27 cellular contexts compared by ENCODE assay signal in the genomic region with DNA sequence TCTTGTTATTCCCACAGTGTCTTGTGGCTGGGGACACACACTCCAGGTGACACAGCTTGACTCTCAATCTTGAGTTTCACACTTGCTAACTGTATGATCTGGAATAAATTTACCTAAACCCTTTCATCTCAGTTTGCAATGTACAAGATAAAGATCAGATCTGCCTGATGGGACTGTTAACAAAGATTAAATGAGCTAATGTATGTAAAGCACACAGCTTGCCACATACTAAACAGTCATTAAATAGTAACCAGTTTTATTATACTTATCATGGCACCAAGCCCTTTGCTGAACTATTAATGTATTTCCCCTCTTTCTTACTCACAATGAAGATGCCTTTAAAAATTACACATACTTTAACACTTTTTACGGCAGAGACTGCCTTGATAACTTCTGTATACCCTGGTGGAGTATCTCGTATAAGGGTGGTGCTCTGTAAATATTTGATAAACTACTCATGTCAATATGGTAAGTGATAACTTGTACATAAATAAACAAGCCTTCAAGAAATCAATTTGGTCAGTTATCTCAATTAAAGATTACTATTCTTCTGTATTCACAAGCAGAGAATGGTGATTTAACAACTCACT.
"Had no signal": no experiment of that assay in that cellular context is flagged by ENCODE, and none has a peak within 500 bp of the region (broad histone marks: within the 10 kb centered on the region; RNA-seq: fewer than 3 reads in every experiment).

No MANE protein-coding gene starts in this region.

- H3K4me3 Mint-ChIP-seq: activated CD4-positive, alpha-beta memory T cell treated with anti-CD3 and anti-CD28 coated beads, Interleukin-2, amount 10 ng/mL, durations not matched to agents 7 days and 5 days; activated CD4-positive, alpha-beta T cell treated with anti-CD3 and anti-CD28 coated beads, Interleukin-2, amount 10 ng/mL, durations not matched to agents 7 days and 5 days; activated naive CD4-positive, alpha-beta T cell treated with anti-CD3 and anti-CD28 coated beads, Interleukin-2, amount 50 U/mL, for 24 hours; activated T-cell treated with anti-CD3 and anti-CD28 coated beads, Interleukin-2, amount 50 U/mL, for 24 hours; central memory CD8-positive, alpha-beta T cell; dendritic cell treated with granulocyte-macrophage colony-stimulating factor and Interleukin-4, amounts not matched to agents 40 ng/mL and 50 ng/mL, for 4 days; endodermal cell; naive thymus-derived CD8-positive, alpha-beta T cell; neural progenitor cell; T-helper 1 cell treated with Interleukin-12 subunit alpha and Interleukin-12 subunit beta and Interleukin-4 antibody, amounts not matched to agents 30 μg/mL and 1 μg/mL, for 36 hours had no signal

- H3K27me3 ChIP-seq: breast epithelium, esophagus squamous epithelium, neural progenitor cell, right atrium auricular region, suprapubic skin, tibial artery, upper lobe of right lung had no signal

- H3K27ac ChIP-seq: breast epithelium, esophagus squamous epithelium, neural progenitor cell, parathyroid adenoma, right atrium auricular region, suprapubic skin, tibial artery, upper lobe of right lung had no signal

- H3K36me3 ChIP-seq: breast epithelium, neural progenitor cell, right atrium auricular region, upper lobe of right lung had no signal

- H3K4me3 ChIP-seq: breast epithelium, esophagus squamous epithelium, neural progenitor cell, right atrium auricular region, suprapubic skin, tibial artery, upper lobe of right lung had no signal

- H3K27ac Mint-ChIP-seq: activated CD4-positive, alpha-beta memory T cell treated with anti-CD3 and anti-CD28 coated beads, Interleukin-2, amount 10 ng/mL, durations not matched to agents 7 days and 5 days; activated CD4-positive, alpha-beta T cell treated with anti-CD3 and anti-CD28 coated beads, Interleukin-2, amount 10 ng/mL, durations not matched to agents 7 days and 5 days; activated naive CD4-positive, alpha-beta T cell treated with anti-CD3 and anti-CD28 coated beads, Interleukin-2, amount 50 U/mL, for 24 hours; activated T-cell treated with anti-CD3 and anti-CD28 coated beads, Interleukin-2, amount 50 U/mL, for 24 hours; activated T-helper 2 cell treated with anti-CD3 and anti-CD28 coated beads, Interferon-gamma antibody, Interleukin-2, Interleukin-4, amounts not matched to agents 10 μg/mL and 5 μg/mL and 100 μg/mL, durations not matched to agents 14 hours and 24 hours and 36 hours; dendritic cell treated with granulocyte-macrophage colony-stimulating factor and Interleukin-4, amounts not matched to agents 40 ng/mL and 50 ng/mL, for 4 days; endodermal cell; naive thymus-derived CD8-positive, alpha-beta T cell; neural progenitor cell; T-helper 1 cell treated with Interleukin-12 subunit alpha and Interleukin-12 subunit beta and Interleukin-4 antibody, amounts not matched to agents 30 μg/mL and 1 μg/mL, for 36 hours had no signal

- H3K4me2 ChIP-seq: neural progenitor cell had no signal

- H2AFZ ChIP-seq: neural progenitor cell, parathyroid adenoma had no signal

- DNase-seq: activated CD4-positive, alpha-beta memory T cell treated with anti-CD3 and anti-CD28 coated beads, Interleukin-2, amount 10 ng/mL, durations not matched to agents 7 days and 5 days; activated CD4-positive, alpha-beta T cell treated with anti-CD3 and anti-CD28 coated beads, Interleukin-2, amount 10 ng/mL, durations not matched to agents 7 days and 5 days; activated CD4-positive, CD25-positive, alpha-beta regulatory T cell treated with anti-CD3 and anti-CD28 coated beads, Interleukin-2, amount 50 U/mL, for 72 hours; activated CD8-positive, alpha-beta memory T cell treated with anti-CD3 and anti-CD28 coated beads, Interleukin-2, amount 50 U/mL, for 48 hours; activated T-cell treated with anti-CD3 and anti-CD28 coated beads, Interleukin-2, amount 50 U/mL, for 24 hours; endodermal cell; esophagus squamous epithelium; glutamatergic neuron; islet precursor cell; midbrain; naive thymus-derived CD8-positive, alpha-beta T cell; occipital lobe; stimulated activated CD4-positive, alpha-beta T cell treated with anti-CD3 and anti-CD28 coated beads, Interleukin-15, amount 100 ng/mL, for 24 hours; stimulated activated CD4-positive, alpha-beta T cell treated with anti-CD3 and anti-CD28 coated beads, Interleukin-2, amount 100 ng/mL, for 24 hours; stimulated activated naive CD4-positive, alpha-beta T cell; tibial artery; upper lobe of right lung had no signal

- H3K9me3 Mint-ChIP-seq: activated CD4-positive, alpha-beta memory T cell treated with anti-CD3 and anti-CD28 coated beads, Interleukin-2, amount 10 ng/mL, durations not matched to agents 7 days and 5 days; activated CD4-positive, alpha-beta T cell treated with anti-CD3 and anti-CD28 coated beads, Interleukin-2, amount 10 ng/mL, durations not matched to agents 7 days and 5 days; central memory CD8-positive, alpha-beta T cell; endodermal cell; naive thymus-derived CD8-positive, alpha-beta T cell; neural progenitor cell; T-helper 1 cell treated with Interleukin-12 subunit alpha and Interleukin-12 subunit beta and Interleukin-4 antibody, amounts not matched to agents 30 μg/mL and 1 μg/mL, for 36 hours had no signal

- H3K4me1 Mint-ChIP-seq: activated CD4-positive, alpha-beta T cell treated with anti-CD3 and anti-CD28 coated beads, Interleukin-2, amount 10 ng/mL, durations not matched to agents 7 days and 5 days; neural progenitor cell had no signal

- H3K4me1 ChIP-seq: breast epithelium, esophagus squamous epithelium, neural progenitor cell, parathyroid adenoma, right atrium auricular region, suprapubic skin, tibial artery, upper lobe of right lung had no signal

- H3K9ac ChIP-seq: neural progenitor cell, parathyroid adenoma had no signal

- H3K27me3 Mint-ChIP-seq: activated CD4-positive, alpha-beta memory T cell treated with anti-CD3 and anti-CD28 coated beads, Interleukin-2, amount 10 ng/mL, durations not matched to agents 7 days and 5 days; activated CD4-positive, alpha-beta T cell treated with anti-CD3 and anti-CD28 coated beads, Interleukin-2, amount 10 ng/mL, durations not matched to agents 7 days and 5 days; activated naive CD4-positive, alpha-beta T cell treated with anti-CD3 and anti-CD28 coated beads, Interleukin-2, amount 50 U/mL, for 24 hours; activated T-cell treated with anti-CD3 and anti-CD28 coated beads, Interleukin-2, amount 50 U/mL, for 24 hours; central memory CD8-positive, alpha-beta T cell; dendritic cell treated with granulocyte-macrophage colony-stimulating factor and Interleukin-4, amounts not matched to agents 40 ng/mL and 50 ng/mL, for 4 days; naive thymus-derived CD8-positive, alpha-beta T cell had no signal

- H3K9me3 ChIP-seq: breast epithelium, esophagus squamous epithelium, right atrium auricular region, suprapubic skin, tibial artery, upper lobe of right lung had no signal
